Comparison of ENCODE assay signal across 1 cellular context in the genomic region with DNA sequence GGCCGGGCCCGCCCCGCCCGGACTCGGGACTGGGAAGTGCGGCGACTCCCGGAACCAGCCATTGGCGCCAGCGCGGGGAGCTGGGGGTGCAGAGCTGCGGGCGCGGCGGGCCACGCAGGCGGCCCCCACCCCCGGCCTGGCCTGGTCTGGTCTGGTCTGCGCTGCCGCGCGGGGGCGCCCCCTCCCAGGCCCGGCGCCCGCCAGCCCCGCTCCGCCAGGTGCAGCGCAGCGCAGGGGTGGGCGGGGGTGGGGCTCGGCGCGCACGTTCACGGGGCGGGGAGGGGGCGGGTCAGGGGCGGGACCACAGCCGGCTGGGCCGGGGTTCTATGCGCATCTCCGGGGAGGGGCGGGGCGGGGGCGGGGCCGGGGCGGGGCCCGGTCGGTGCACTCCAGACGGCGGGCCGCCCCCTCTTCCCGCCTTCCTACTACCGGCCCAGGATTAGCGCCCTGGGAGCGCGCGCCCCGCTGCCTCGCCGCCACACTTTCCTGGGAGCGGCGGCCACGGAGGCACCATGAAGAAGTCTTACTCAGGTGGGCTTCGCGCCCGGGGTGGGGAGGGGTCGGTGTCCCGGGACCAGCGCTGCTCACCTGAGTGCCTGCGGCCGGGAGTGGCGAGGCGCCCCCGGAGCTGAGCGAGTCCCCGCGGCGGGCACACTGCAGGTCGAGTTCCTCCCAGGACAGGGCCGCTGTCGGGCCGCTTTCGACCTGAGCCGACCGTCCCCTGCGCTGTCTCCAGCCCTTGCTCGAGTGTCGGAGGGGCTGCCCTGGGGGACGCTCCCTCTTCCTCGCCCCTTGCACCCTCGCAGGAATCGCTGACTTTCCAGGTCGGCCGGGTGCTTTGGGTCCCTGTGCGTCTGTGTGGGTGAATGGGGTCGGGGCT.
TF ChIP-seq lines count a peak whose summit lies in the region.

No MANE protein-coding gene starts in this region.

TF ChIP-seq in K562, 482 proteins besides CTCF, POLR2A, EP300 and RAD21 (continued from another document and continues in another):
- TF ChIP-seq, protein P1, sequence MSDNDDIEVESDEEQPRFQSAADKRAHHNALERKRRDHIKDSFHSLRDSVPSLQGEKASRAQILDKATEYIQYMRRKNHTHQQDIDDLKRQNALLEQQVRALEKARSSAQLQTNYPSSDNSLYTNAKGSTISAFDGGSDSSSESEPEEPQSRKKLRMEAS (CRISPR knock-in tag; IDR thresholded peaks at IDR 0.05) = peak; percentile 22; the same call in 1 of the 2 replicates
- TF ChIP-seq, protein P2, sequence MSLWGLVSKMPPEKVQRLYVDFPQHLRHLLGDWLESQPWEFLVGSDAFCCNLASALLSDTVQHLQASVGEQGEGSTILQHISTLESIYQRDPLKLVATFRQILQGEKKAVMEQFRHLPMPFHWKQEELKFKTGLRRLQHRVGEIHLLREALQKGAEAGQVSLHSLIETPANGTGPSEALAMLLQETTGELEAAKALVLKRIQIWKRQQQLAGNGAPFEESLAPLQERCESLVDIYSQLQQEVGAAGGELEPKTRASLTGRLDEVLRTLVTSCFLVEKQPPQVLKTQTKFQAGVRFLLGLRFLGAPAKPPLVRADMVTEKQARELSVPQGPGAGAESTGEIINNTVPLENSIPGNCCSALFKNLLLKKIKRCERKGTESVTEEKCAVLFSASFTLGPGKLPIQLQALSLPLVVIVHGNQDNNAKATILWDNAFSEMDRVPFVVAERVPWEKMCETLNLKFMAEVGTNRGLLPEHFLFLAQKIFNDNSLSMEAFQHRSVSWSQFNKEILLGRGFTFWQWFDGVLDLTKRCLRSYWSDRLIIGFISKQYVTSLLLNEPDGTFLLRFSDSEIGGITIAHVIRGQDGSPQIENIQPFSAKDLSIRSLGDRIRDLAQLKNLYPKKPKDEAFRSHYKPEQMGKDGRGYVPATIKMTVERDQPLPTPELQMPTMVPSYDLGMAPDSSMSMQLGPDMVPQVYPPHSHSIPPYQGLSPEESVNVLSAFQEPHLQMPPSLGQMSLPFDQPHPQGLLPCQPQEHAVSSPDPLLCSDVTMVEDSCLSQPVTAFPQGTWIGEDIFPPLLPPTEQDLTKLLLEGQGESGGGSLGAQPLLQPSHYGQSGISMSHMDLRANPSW (CRISPR knock-in tag; IDR thresholded peaks at IDR 0.05) = no peak
- TF ChIP-seq, protein P3, sequence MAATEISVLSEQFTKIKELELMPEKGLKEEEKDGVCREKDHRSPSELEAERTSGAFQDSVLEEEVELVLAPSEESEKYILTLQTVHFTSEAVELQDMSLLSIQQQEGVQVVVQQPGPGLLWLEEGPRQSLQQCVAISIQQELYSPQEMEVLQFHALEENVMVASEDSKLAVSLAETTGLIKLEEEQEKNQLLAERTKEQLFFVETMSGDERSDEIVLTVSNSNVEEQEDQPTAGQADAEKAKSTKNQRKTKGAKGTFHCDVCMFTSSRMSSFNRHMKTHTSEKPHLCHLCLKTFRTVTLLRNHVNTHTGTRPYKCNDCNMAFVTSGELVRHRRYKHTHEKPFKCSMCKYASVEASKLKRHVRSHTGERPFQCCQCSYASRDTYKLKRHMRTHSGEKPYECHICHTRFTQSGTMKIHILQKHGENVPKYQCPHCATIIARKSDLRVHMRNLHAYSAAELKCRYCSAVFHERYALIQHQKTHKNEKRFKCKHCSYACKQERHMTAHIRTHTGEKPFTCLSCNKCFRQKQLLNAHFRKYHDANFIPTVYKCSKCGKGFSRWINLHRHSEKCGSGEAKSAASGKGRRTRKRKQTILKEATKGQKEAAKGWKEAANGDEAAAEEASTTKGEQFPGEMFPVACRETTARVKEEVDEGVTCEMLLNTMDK (IDR thresholded peaks at IDR 0.05; ENCODE audit: borderline replicate concordance, insufficient read depth, low read depth, low read length, poor library complexity, severe bottlenecking) = peak; percentile 49
- no peak for TF ChIP-seq PTBP1 (IDR thresholded peaks at IDR 0.05; ENCODE audit: low read depth, low read length)
- no peak for TF ChIP-seq MAFF (IDR thresholded peaks at IDR 0.05; ENCODE audit: low read length)
- no peak for TF ChIP-seq KLF16 (IDR thresholded peaks at IDR 0.05)
- no peak for TF ChIP-seq MTF1 (CRISPR knock-in tag; IDR thresholded peaks at IDR 0.05; ENCODE audit: borderline replicate concordance)
- TF ChIP-seq GATAD2B (IDR thresholded peaks at IDR 0.05; ENCODE audit: borderline replicate concordance) = peak; percentile 74; the same call in 1 of the 2 replicates
- no peak for TF ChIP-seq NUFIP1 (IDR thresholded peaks at IDR 0.05; ENCODE audit: partially characterized antibody)
- TF ChIP-seq, protein P4, sequence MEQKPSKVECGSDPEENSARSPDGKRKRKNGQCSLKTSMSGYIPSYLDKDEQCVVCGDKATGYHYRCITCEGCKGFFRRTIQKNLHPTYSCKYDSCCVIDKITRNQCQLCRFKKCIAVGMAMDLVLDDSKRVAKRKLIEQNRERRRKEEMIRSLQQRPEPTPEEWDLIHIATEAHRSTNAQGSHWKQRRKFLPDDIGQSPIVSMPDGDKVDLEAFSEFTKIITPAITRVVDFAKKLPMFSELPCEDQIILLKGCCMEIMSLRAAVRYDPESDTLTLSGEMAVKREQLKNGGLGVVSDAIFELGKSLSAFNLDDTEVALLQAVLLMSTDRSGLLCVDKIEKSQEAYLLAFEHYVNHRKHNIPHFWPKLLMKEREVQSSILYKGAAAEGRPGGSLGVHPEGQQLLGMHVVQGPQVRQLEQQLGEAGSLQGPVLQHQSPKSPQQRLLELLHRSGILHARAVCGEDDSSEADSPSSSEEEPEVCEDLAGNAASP (IDR thresholded peaks at IDR 0.05) = no peak
- TF ChIP-seq, protein P5, sequence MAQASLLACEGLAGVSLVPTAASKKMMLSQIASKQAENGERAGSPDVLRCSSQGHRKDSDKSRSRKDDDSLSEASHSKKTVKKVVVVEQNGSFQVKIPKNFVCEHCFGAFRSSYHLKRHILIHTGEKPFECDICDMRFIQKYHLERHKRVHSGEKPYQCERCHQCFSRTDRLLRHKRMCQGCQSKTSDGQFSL (CRISPR knock-in tag; IDR thresholded peaks at IDR 0.05) = peak; percentile 38; the same call in 1 of the 2 replicates
- TF ChIP-seq, protein P5 (tag; IDR thresholded peaks at IDR 0.05) = 0 out of 4 replicates have a peak, but pooled peaks of 1 of the 2 experiments have one; percentile 52
- TF ChIP-seq, protein P6, sequence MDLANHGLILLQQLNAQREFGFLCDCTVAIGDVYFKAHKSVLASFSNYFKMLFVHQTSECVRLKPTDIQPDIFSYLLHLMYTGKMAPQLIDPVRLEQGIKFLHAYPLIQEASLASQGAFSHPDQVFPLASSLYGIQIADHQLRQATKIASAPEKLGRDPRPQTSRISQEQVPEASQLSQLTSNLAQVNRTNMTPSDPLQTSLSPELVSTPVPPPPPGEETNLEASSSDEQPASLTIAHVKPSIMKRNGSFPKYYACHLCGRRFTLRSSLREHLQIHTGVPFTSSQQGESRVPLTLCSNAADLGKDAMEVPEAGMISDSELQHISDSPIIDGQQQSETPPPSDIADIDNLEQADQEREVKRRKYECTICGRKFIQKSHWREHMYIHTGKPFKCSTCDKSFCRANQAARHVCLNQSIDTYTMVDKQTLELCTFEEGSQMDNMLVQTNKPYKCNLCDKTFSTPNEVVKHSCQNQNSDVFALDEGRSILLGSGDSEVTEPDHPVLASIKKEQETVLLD (IDR thresholded peaks at IDR 0.05) = no peak
- TF ChIP-seq ZBTB17 (CRISPR knock-in tag; IDR thresholded peaks at IDR 0.05) = no peak
- peak; percentile 78 for TF ChIP-seq SP1 (CRISPR knock-in tag; IDR thresholded peaks at IDR 0.05)
- no peak for TF ChIP-seq NCOA4 (IDR thresholded peaks at IDR 0.05; ENCODE audit: partially characterized antibody)
- no peak for TF ChIP-seq SMARCB1 (IDR thresholded peaks at IDR 0.05; ENCODE audit: insufficient read length, low read depth)
- peak; percentile 34 for TF ChIP-seq RBBP5 (IDR thresholded peaks at IDR 0.05; ENCODE audit: borderline replicate concordance, insufficient read depth, low read length, poor library complexity, severe bottlenecking)
- TF ChIP-seq BCL6 (CRISPR knock-in tag; IDR thresholded peaks at IDR 0.05) = no peak
- TF ChIP-seq SMAD3 (CRISPR knock-in tag; conservative IDR thresholded peaks at IDR 0.05) = no peak
- TF ChIP-seq, protein P7, sequence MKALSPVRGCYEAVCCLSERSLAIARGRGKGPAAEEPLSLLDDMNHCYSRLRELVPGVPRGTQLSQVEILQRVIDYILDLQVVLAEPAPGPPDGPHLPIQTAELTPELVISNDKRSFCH (CRISPR knock-in tag; IDR thresholded peaks at IDR 0.05) = no peak
- TF ChIP-seq, protein P7 (tag; IDR thresholded peaks at IDR 0.05) = 0 out of 2 replicates have a peak, but pooled peaks have one; percentile 2
- peak; percentile 37 for TF ChIP-seq HMGN3 (IDR thresholded peaks at IDR 0.05; ENCODE audit: borderline replicate concordance, extremely low read depth, insufficient read length, low read depth, low read length)
- TF ChIP-seq CBFB (CRISPR knock-in tag; IDR thresholded peaks at IDR 0.05) = no peak
- TF ChIP-seq, protein P8, sequence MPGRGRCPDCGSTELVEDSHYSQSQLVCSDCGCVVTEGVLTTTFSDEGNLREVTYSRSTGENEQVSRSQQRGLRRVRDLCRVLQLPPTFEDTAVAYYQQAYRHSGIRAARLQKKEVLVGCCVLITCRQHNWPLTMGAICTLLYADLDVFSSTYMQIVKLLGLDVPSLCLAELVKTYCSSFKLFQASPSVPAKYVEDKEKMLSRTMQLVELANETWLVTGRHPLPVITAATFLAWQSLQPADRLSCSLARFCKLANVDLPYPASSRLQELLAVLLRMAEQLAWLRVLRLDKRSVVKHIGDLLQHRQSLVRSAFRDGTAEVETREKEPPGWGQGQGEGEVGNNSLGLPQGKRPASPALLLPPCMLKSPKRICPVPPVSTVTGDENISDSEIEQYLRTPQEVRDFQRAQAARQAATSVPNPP (IDR thresholded peaks at IDR 0.05; ENCODE audit: borderline replicate concordance, insufficient read depth, insufficient read length) = no peak
- TF ChIP-seq NR3C1 (CRISPR knock-in tag; IDR thresholded peaks at IDR 0.05) = no peak
- TF ChIP-seq ZBTB7A (IDR thresholded peaks at IDR 0.05; ENCODE audit: borderline replicate concordance, control insufficient read depth, low read depth, low read length) = peak; percentile 71; the same call in 1 of the 2 replicates
- TF ChIP-seq, protein P9, sequence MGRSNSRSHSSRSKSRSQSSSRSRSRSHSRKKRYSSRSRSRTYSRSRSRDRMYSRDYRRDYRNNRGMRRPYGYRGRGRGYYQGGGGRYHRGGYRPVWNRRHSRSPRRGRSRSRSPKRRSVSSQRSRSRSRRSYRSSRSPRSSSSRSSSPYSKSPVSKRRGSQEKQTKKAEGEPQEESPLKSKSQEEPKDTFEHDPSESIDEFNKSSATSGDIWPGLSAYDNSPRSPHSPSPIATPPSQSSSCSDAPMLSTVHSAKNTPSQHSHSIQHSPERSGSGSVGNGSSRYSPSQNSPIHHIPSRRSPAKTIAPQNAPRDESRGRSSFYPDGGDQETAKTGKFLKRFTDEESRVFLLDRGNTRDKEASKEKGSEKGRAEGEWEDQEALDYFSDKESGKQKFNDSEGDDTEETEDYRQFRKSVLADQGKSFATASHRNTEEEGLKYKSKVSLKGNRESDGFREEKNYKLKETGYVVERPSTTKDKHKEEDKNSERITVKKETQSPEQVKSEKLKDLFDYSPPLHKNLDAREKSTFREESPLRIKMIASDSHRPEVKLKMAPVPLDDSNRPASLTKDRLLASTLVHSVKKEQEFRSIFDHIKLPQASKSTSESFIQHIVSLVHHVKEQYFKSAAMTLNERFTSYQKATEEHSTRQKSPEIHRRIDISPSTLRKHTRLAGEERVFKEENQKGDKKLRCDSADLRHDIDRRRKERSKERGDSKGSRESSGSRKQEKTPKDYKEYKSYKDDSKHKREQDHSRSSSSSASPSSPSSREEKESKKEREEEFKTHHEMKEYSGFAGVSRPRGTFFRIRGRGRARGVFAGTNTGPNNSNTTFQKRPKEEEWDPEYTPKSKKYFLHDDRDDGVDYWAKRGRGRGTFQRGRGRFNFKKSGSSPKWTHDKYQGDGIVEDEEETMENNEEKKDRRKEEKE (IDR thresholded peaks at IDR 0.05; ENCODE audit: borderline replicate concordance in 1 of 2, control insufficient read depth in 1 of 2, low read depth in 2 of 2, low read length in 1 of 2) = no peak
- TF ChIP-seq HDAC8 (tag; IDR thresholded peaks at IDR 0.05) = no peak
- TF ChIP-seq KDM1A (IDR thresholded peaks at IDR 0.05) = no peak
- no peak for TF ChIP-seq U2AF2 (optimal IDR thresholded peaks at IDR 0.05; ENCODE audit: low read depth, low read length)
- no peak for TF ChIP-seq ZNF77 (CRISPR knock-in tag; IDR thresholded peaks at IDR 0.05)
- no peak for TF ChIP-seq ZSCAN29 (IDR thresholded peaks at IDR 0.05)
- no peak for TF ChIP-seq ZNF134 (CRISPR knock-in tag; conservative IDR thresholded peaks at IDR 0.05)
- TF ChIP-seq YY1 (IDR thresholded peaks at IDR 0.05; ENCODE audit: borderline replicate concordance in 1 of 3, control insufficient read depth in 1 of 3, extremely low read depth in 1 of 3, insufficient read depth in 3 of 3, insufficient read length in 1 of 3, insufficient replicate concordance in 2 of 3, low read depth in 1 of 3, low read length in 2 of 3) = peak in 1 of 3 experiments; percentile 55
